In genomic region chr2:10043906-10044601, GRCh38 we compare ENCODE assay signal across 1 cellular context.
TF ChIP-seq lines count a peak whose summit lies in the region.

No MANE protein-coding gene starts in this region.

TF ChIP-seq in HCT116, 20 proteins besides CTCF, POLR2A, EP300 and RAD21 (continued from another document):
- TF ChIP-seq SP1 (IDR thresholded peaks at IDR 0.05; ENCODE audit: low read depth) (peak; percentile 61), TCF7L2 (IDR thresholded peaks at IDR 0.05; ENCODE audit: borderline replicate concordance, extremely low read depth, insufficient read depth, insufficient read length) (no peak)
- TF ChIP-seq, protein P1, sequence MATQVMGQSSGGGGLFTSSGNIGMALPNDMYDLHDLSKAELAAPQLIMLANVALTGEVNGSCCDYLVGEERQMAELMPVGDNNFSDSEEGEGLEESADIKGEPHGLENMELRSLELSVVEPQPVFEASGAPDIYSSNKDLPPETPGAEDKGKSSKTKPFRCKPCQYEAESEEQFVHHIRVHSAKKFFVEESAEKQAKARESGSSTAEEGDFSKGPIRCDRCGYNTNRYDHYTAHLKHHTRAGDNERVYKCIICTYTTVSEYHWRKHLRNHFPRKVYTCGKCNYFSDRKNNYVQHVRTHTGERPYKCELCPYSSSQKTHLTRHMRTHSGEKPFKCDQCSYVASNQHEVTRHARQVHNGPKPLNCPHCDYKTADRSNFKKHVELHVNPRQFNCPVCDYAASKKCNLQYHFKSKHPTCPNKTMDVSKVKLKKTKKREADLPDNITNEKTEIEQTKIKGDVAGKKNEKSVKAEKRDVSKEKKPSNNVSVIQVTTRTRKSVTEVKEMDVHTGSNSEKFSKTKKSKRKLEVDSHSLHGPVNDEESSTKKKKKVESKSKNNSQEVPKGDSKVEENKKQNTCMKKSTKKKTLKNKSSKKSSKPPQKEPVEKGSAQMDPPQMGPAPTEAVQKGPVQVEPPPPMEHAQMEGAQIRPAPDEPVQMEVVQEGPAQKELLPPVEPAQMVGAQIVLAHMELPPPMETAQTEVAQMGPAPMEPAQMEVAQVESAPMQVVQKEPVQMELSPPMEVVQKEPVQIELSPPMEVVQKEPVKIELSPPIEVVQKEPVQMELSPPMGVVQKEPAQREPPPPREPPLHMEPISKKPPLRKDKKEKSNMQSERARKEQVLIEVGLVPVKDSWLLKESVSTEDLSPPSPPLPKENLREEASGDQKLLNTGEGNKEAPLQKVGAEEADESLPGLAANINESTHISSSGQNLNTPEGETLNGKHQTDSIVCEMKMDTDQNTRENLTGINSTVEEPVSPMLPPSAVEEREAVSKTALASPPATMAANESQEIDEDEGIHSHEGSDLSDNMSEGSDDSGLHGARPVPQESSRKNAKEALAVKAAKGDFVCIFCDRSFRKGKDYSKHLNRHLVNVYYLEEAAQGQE (IDR thresholded peaks at IDR 0.05; ENCODE audit: low read depth), result no peak
